ENCODE assay signal across 8 cellular contexts in genomic region chr2:81171447-81171846, GRCh38.
"Had no signal": no experiment of that assay in that cellular context is flagged by ENCODE, and none has a peak within 500 bp of the region (broad histone marks: within the 10 kb centered on the region; RNA-seq: fewer than 3 reads in every experiment).

No MANE protein-coding gene starts in this region.

- ATAC-seq: GM12878 had no signal

- FAIRE-seq: G401.6, GM12878, GM12891, GM12892, GM18507, GM19239 had no signal

- DNase-seq: GDM1, GF-D8 had no signal

- H3K4me3 ChIP-seq: GM12878 had no signal
